9 cellular contexts compared by ENCODE assay signal in the genomic region with DNA sequence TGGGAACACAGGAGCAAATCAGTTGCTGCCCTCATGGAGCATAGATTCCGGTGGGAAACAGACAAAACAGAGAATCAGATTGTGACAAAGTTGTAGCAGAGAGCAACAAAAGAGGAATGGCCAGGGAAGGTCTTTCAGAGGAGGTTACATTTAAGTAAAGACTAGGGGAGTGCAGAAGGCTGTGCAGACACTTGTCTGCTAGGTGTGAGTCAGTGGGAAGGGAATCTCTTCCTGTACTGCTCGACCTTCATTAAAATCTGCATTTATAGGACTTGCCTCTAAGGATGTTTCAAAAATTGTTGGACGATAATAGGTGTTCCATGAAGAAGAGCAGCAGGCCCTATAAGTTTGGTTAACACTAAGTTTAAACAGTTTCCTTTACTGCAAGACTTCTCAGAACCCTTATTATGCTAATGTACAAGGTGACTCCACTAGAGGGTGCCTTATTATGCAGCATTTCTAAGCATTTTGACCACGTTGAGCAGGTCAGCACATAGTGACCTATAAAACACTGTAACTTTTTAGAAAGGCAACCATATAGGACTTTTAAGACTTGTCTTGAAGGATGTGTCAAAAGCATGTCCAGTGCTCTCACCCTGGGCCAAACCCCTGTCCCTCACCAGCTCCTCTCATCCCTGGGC.
A peak's percentile ranks its signal among the peaks of the same experiment; 100 is the strongest.
DNase-seq lines count a peak whose midpoint lies in the region; ATAC-seq, FAIRE-seq and TF ChIP-seq lines count a peak whose summit lies in the region.
"Had no signal": no experiment of that assay in that cellular context is flagged by ENCODE, and none has a peak within 500 bp of the region (broad histone marks: within the 10 kb centered on the region; RNA-seq: fewer than 3 reads in every experiment).

No MANE protein-coding gene starts in this region.

- H3K4me3 ChIP-seq in astrocyte of the spinal cord (ENCODE audit: low read depth, low read length): no peak overlapping the region

- CTCF ChIA-PET in Calu3 (lab: Charles Lee): interaction anchor here (0.7 kb wide), 1 partner anchor 734 kb away, joined by 3 read pairs; no protein-coding TSS in a partner anchor
- CTCF ChIA-PET in activated CD4-positive, alpha-beta memory T cell treated with anti-CD3 and anti-CD28 coated beads, Interleukin-2, amount 10 ng/mL, durations not matched to agents 7 days and 5 days (lab: Charles Lee): no interaction called here

- no peak overlapping the region for H3K27ac Mint-ChIP-seq in Calu3 (ENCODE audit: unreplicated experiment)
- H3K27ac Mint-ChIP-seq in activated CD4-positive, alpha-beta memory T cell treated with anti-CD3 and anti-CD28 coated beads, Interleukin-2, amount 10 ng/mL, durations not matched to agents 7 days and 5 days: no peak overlapping the region
- H3K27ac Mint-ChIP-seq: activated naive CD4-positive, alpha-beta T cell treated with anti-CD3 and anti-CD28 coated beads, Interleukin-2, amount 50 U/mL, for 24 hours had no signal

- peak; percentile 24 for TF ChIP-seq CTCF in Calu3 (IDR thresholded peaks at IDR 0.05; ENCODE audit: unreplicated experiment)
- peak; percentile 19 for TF ChIP-seq CTCF in astrocyte of the spinal cord (IDR thresholded peaks at IDR 0.05; ENCODE audit: low read depth, low read length)

- no peak for ATAC-seq in GM21825 (IDR thresholded peaks at IDR 0.05; ENCODE audit: unreplicated experiment)

- H3K27me3 Mint-ChIP-seq in Calu3 (ENCODE audit: unreplicated experiment): no peaks in the 10 kb centered on the region
- H3K27me3 Mint-ChIP-seq in activated CD4-positive, alpha-beta memory T cell treated with anti-CD3 and anti-CD28 coated beads, Interleukin-2, amount 10 ng/mL, durations not matched to agents 7 days and 5 days: peaks cover 3% of the 10 kb centered on the region
- H3K27me3 Mint-ChIP-seq: activated naive CD4-positive, alpha-beta T cell treated with anti-CD3 and anti-CD28 coated beads, Interleukin-2, amount 50 U/mL, for 24 hours had no signal

- H3K9me3 Mint-ChIP-seq in Calu3 (ENCODE audit: low read depth, unreplicated experiment): no peaks in the 10 kb centered on the region
- no peaks in the 10 kb centered on the region for H3K9me3 Mint-ChIP-seq in activated CD4-positive, alpha-beta memory T cell treated with anti-CD3 and anti-CD28 coated beads, Interleukin-2, amount 10 ng/mL, durations not matched to agents 7 days and 5 days
- H3K9me3 Mint-ChIP-seq: activated naive CD4-positive, alpha-beta T cell treated with anti-CD3 and anti-CD28 coated beads, Interleukin-2, amount 50 U/mL, for 24 hours had no signal

- in situ Hi-C loops in astrocyte of the spinal cord (cut with HindIII; ENCODE audit: low sequenced_read_pairs): no loop called here

- POLR2A ChIA-PET in activated CD4-positive, alpha-beta memory T cell treated with anti-CD3 and anti-CD28 coated beads, Interleukin-2, amount 10 ng/mL, durations not matched to agents 7 days and 5 days (lab: Charles Lee): no interaction called here

- H3K36me3 Mint-ChIP-seq in Calu3 (ENCODE audit: insufficient read depth, unreplicated experiment): no peaks in the 10 kb centered on the region
- no peaks in the 10 kb centered on the region for H3K36me3 Mint-ChIP-seq in activated CD4-positive, alpha-beta memory T cell treated with anti-CD3 and anti-CD28 coated beads, Interleukin-2, amount 10 ng/mL, durations not matched to agents 7 days and 5 days (ENCODE audit: low read depth)
- H3K36me3 Mint-ChIP-seq: activated naive CD4-positive, alpha-beta T cell treated with anti-CD3 and anti-CD28 coated beads, Interleukin-2, amount 50 U/mL, for 24 hours had no signal

- no peak for DNase-seq in Calu3
- DNase-seq in HTR-8/SVneo (ENCODE audit: insufficient read length, low spot score): peak; percentile 13
- peak; percentile 11 for DNase-seq in astrocyte of the spinal cord (ENCODE audit: low read depth, low spot score)
- peak; percentile 14 for DNase-seq in left kidney (ENCODE audit: low read depth, low spot score)
- DNase-seq in activated CD4-positive, alpha-beta memory T cell treated with anti-CD3 and anti-CD28 coated beads, Interleukin-2, amount 10 ng/mL, durations not matched to agents 7 days and 5 days: no peak
- no peak for DNase-seq in SKM-1 treated with dmso at 0.1 percent for 144 hours (lab: John Stamatoyannopoulos, UW; ENCODE audit: unreplicated experiment)
- no peak for DNase-seq in NCI-H128 (lab: John Stamatoyannopoulos, UW; ENCODE audit: unreplicated experiment)

- no TSS peak for BruUV-seq in Calu3 (replicated peaks; lab: Mats Ljungman, UMichigan)

- no peaks in the 10 kb centered on the region for H3K4me1 Mint-ChIP-seq in Calu3 (ENCODE audit: low read depth, unreplicated experiment)
- no peaks in the 10 kb centered on the region for H3K4me1 Mint-ChIP-seq in activated CD4-positive, alpha-beta memory T cell treated with anti-CD3 and anti-CD28 coated beads, Interleukin-2, amount 10 ng/mL, durations not matched to agents 7 days and 5 days
- H3K4me1 Mint-ChIP-seq: activated naive CD4-positive, alpha-beta T cell treated with anti-CD3 and anti-CD28 coated beads, Interleukin-2, amount 50 U/mL, for 24 hours had no signal

- no peak for FAIRE-seq in HTR-8/SVneo (lab: Jason Lieb, UNC)

- no peak overlapping the region for H3K4me3 Mint-ChIP-seq in Calu3 (ENCODE audit: low read depth, unreplicated experiment)
- H3K4me3 Mint-ChIP-seq in activated CD4-positive, alpha-beta memory T cell treated with anti-CD3 and anti-CD28 coated beads, Interleukin-2, amount 10 ng/mL, durations not matched to agents 7 days and 5 days: no peak overlapping the region
- H3K4me3 Mint-ChIP-seq: activated naive CD4-positive, alpha-beta T cell treated with anti-CD3 and anti-CD28 coated beads, Interleukin-2, amount 50 U/mL, for 24 hours had no signal

- intact Hi-C loops in Calu3 (cut with micrococcal nuclease; ENCODE audit: unreplicated experiment): loop anchor here (2.0 kb wide), 1 partner anchor 158 kb away; no protein-coding TSS in a partner anchor

Comparison
In these comparisons a context has a peak if more than half of its experiments do, and no peak if none do; other contexts are left out.
1. DNase-seq: peak in HTR-8/SVneo (single experiment), astrocyte of the spinal cord (single experiment) and left kidney (single experiment); none in Calu3 (single experiment), activated CD4-positive, alpha-beta memory T cell treated with anti-CD3 and anti-CD28 coated beads, Interleukin-2, amount 10 ng/mL, durations not matched to agents 7 days and 5 days (single experiment), SKM-1 treated with dmso at 0.1 percent for 144 hours (single experiment) and NCI-H128 (single experiment).